14 cellular contexts compared by ENCODE assay signal in the genomic region with DNA sequence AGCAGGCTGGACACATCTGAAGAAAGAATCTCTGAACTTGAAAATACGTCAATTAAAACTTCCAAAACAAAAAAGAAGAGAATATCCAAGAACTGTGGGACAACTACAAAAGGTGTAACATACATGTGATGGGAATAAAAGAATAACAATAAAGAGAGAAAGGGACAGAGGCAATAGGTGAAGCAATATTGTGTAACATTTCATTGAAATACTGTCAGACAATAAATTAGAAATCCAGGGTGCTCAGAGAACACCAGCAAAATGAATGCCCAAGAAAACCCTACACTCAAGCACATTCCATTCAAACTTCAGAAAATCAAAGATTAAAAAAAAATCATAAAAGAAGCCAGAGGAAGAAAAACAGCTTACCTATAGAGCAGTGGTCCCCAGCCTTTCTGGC. TPM values are rescaled to one million over a fixed set of nuclear protein-coding genes. Genes with fewer than 3 reads are reported as not detected.
DNase-seq lines count a peak whose midpoint lies in the region; ATAC-seq and TF ChIP-seq lines count a peak whose summit lies in the region.
"Had no signal": no experiment of that assay in that cellular context is flagged by ENCODE, and none has a peak within 500 bp of the region (broad histone marks: within the 10 kb centered on the region; RNA-seq: fewer than 3 reads in every experiment).

No MANE protein-coding gene starts in this region.

- TF ChIP-seq CTCF in endothelial cell (IDR thresholded peaks at IDR 0.05; ENCODE audit: unreplicated experiment) = no peak

- H3K27me3 Mint-ChIP-seq in activated naive CD4-positive, alpha-beta T cell treated with anti-CD3 and anti-CD28 coated beads, Interleukin-2, amount 50 U/mL, for 24 hours = no peaks in the 10 kb centered on the region
- H3K27me3 Mint-ChIP-seq in stimulated activated naive CD8-positive, alpha-beta T cell treated with anti-CD3 and anti-CD28 coated beads, Interleukin-15, Interleukin-2, amounts not matched to agents 100 ng/mL and 50 ng/mL, for 24 hours = no peaks in the 10 kb centered on the region
- H3K27me3 Mint-ChIP-seq in endothelial cell (ENCODE audit: unreplicated experiment) = no peaks in the 10 kb centered on the region
- H3K27me3 Mint-ChIP-seq: CD4-positive, alpha-beta memory T cell had no signal

- H3K27ac Mint-ChIP-seq in activated naive CD4-positive, alpha-beta T cell treated with anti-CD3 and anti-CD28 coated beads, Interleukin-2, amount 50 U/mL, for 24 hours = peak overlapping the region; percentile 53
- H3K27ac Mint-ChIP-seq in activated naive CD4-positive, alpha-beta T cell treated with anti-CD3 and anti-CD28 coated beads, Interleukin-2, amount 50 U/mL, for 72 hours = peak overlapping the region in 1 of 2 donors; percentile 25
- peak overlapping the region; percentile 57 for H3K27ac Mint-ChIP-seq in stimulated activated naive CD8-positive, alpha-beta T cell treated with anti-CD3 and anti-CD28 coated beads, Interleukin-15, Interleukin-2, amounts not matched to agents 100 ng/mL and 50 ng/mL, for 24 hours
- H3K27ac Mint-ChIP-seq in endothelial cell (ENCODE audit: unreplicated experiment) = peak overlapping the region; percentile 9
- H3K27ac Mint-ChIP-seq: CD4-positive, alpha-beta memory T cell; HFFc6 had no signal

- H3K36me3 Mint-ChIP-seq in activated naive CD4-positive, alpha-beta T cell treated with anti-CD3 and anti-CD28 coated beads, Interleukin-2, amount 50 U/mL, for 24 hours = peaks cover 10% of the 10 kb centered on the region
- H3K36me3 Mint-ChIP-seq in activated naive CD4-positive, alpha-beta T cell treated with anti-CD3 and anti-CD28 coated beads, Interleukin-2, amount 50 U/mL, for 72 hours = peaks cover 16 to 25% of the 10 kb centered on the region in 2 donors
- H3K36me3 Mint-ChIP-seq in stimulated activated naive CD8-positive, alpha-beta T cell treated with anti-CD3 and anti-CD28 coated beads, Interleukin-15, Interleukin-2, amounts not matched to agents 100 ng/mL and 50 ng/mL, for 24 hours (ENCODE audit: low read depth) = peaks cover 32% of the 10 kb centered on the region
- H3K36me3 Mint-ChIP-seq in endothelial cell (ENCODE audit: low read depth, unreplicated experiment) = peaks cover 20% of the 10 kb centered on the region

- peaks cover 66% of the 10 kb centered on the region for H3K4me1 Mint-ChIP-seq in activated naive CD4-positive, alpha-beta T cell treated with anti-CD3 and anti-CD28 coated beads, Interleukin-2, amount 50 U/mL, for 24 hours
- peaks cover 56% of the 10 kb centered on the region for H3K4me1 Mint-ChIP-seq in stimulated activated naive CD8-positive, alpha-beta T cell treated with anti-CD3 and anti-CD28 coated beads, Interleukin-15, Interleukin-2, amounts not matched to agents 100 ng/mL and 50 ng/mL, for 24 hours (ENCODE audit: low read depth)
- peaks cover 17% of the 10 kb centered on the region for H3K4me1 Mint-ChIP-seq in endothelial cell (ENCODE audit: unreplicated experiment)

- H3K9me3 Mint-ChIP-seq in activated naive CD4-positive, alpha-beta T cell treated with anti-CD3 and anti-CD28 coated beads, Interleukin-2, amount 50 U/mL, for 24 hours = peaks cover 6% of the 10 kb centered on the region
- H3K9me3 Mint-ChIP-seq in activated naive CD4-positive, alpha-beta T cell treated with anti-CD3 and anti-CD28 coated beads, Interleukin-2, amount 50 U/mL, for 72 hours = peaks cover 0 to 8% of the 10 kb centered on the region in 2 donors
- H3K9me3 Mint-ChIP-seq in stimulated activated naive CD8-positive, alpha-beta T cell treated with anti-CD3 and anti-CD28 coated beads, Interleukin-15, Interleukin-2, amounts not matched to agents 100 ng/mL and 50 ng/mL, for 24 hours = peaks cover 7% of the 10 kb centered on the region
- peaks cover 5% of the 10 kb centered on the region for H3K9me3 Mint-ChIP-seq in endothelial cell (ENCODE audit: unreplicated experiment)
- H3K9me3 Mint-ChIP-seq: HFFc6 had no signal

- ATAC-seq in activated naive CD4-positive, alpha-beta T cell treated with anti-CD3 and anti-CD28 coated beads, Interleukin-2, amount 50 U/mL, for 72 hours = no peak
- no peak for ATAC-seq in stimulated activated naive CD8-positive, alpha-beta T cell treated with anti-CD3 and anti-CD28 coated beads, Interleukin-15, Interleukin-2, amounts not matched to agents 100 U/mL and 50 U/mL, for 24 hours

- DNase-seq in activated naive CD4-positive, alpha-beta T cell treated with anti-CD3 and anti-CD28 coated beads, Interleukin-2, amount 50 U/mL, for 72 hours (ENCODE audit: low spot score in 2 of 2) = no peak
- DNase-seq in stimulated activated naive CD8-positive, alpha-beta T cell treated with anti-CD3 and anti-CD28 coated beads, Interleukin-15, Interleukin-2, amounts not matched to agents 100 U/mL and 50 U/mL, for 24 hours = no peak
- no peak for DNase-seq in endothelial cell (ENCODE audit: low spot score)
- no peak for DNase-seq in NCI-H1417 treated with DMSO at 0.1 percent for 48 hours (lab: John Stamatoyannopoulos, UW)
- DNase-seq: C1 segment of cervical spinal cord; Calu3; CD4-positive, alpha-beta memory T cell; COR-L47; DMS53; DMS79 treated with DMSO at 0.1 percent for 48 hours; GOT3; HFFc6 had no signal

- H3K4me3 Mint-ChIP-seq in activated naive CD4-positive, alpha-beta T cell treated with anti-CD3 and anti-CD28 coated beads, Interleukin-2, amount 50 U/mL, for 24 hours = no peak overlapping the region
- no peak overlapping the region for H3K4me3 Mint-ChIP-seq in stimulated activated naive CD8-positive, alpha-beta T cell treated with anti-CD3 and anti-CD28 coated beads, Interleukin-15, Interleukin-2, amounts not matched to agents 100 ng/mL and 50 ng/mL, for 24 hours
- no peak overlapping the region for H3K4me3 Mint-ChIP-seq in endothelial cell (ENCODE audit: unreplicated experiment)
- H3K4me3 Mint-ChIP-seq: HFFc6 had no signal

RNA-seq across cellular contexts. Expression of a gene that starts 33.6 kb away (rescaled TPM):
- 10 to 100 TPM; 14.2 to 24.8 TPM for total RNA-seq in activated naive CD4-positive, alpha-beta T cell treated with anti-CD3 and anti-CD28 coated beads, Interleukin-2, amount 50 U/mL, for 72 hours
- total RNA-seq in endothelial cell (ENCODE audit: unreplicated experiment) = 33.4 TPM
